Comparison of ENCODE assay signal across 1 cellular context in genomic region chr20:38805502-38805957, GRCh38.
TF ChIP-seq lines count a peak whose summit lies in the region.

PPP1R16B (plus strand) TSS chr20:38805697; CDS start chr20:38835926, 30,229 bp downstream.

TF ChIP-seq in GM12878, 131 proteins besides CTCF, POLR2A, EP300 and RAD21 (continued from another document):
- peak; percentile 13 for TF ChIP-seq RELA (IDR thresholded peaks at IDR 0.05; ENCODE audit: borderline replicate concordance, partially characterized antibody)
- peak; percentile 31; the same call in 1 of the 2 replicates for TF ChIP-seq PAX5 (IDR thresholded peaks at IDR 0.05; ENCODE audit: borderline replicate concordance, low read depth, low read length)
- 0 out of 2 replicates have a peak, but pooled peaks have one; percentile 46 for TF ChIP-seq TBL1XR1 (IDR thresholded peaks at IDR 0.05; ENCODE audit: low read depth, low read length)
- TF ChIP-seq POU2F2 (IDR thresholded peaks at IDR 0.05; ENCODE audit: borderline replicate concordance, low read depth, low read length), result peak; percentile 92
- peak in 1 of 2 experiments; percentile 8; a peak in 1 of 4 replicates for TF ChIP-seq IKZF2 (IDR thresholded peaks at IDR 0.05)
- TF ChIP-seq BCL11A (IDR thresholded peaks at IDR 0.05; ENCODE audit: low read depth, low read length), result no peak
- TF ChIP-seq GATAD2B (conservative IDR thresholded peaks at IDR 0.05; ENCODE audit: low read depth), result 0 out of 2 replicates have a peak, but pooled peaks have one; percentile 12
- no peak for TF ChIP-seq ZNF592 (IDR thresholded peaks at IDR 0.05)
- TF ChIP-seq ELK1 (IDR thresholded peaks at IDR 0.05; ENCODE audit: low read depth, low read length), result no peak
- TF ChIP-seq SMAD5 (IDR thresholded peaks at IDR 0.05; ENCODE audit: low read depth), result peak; percentile 61; the same call in 1 of the 2 replicates
- TF ChIP-seq MYB (IDR thresholded peaks at IDR 0.05; ENCODE audit: borderline replicate concordance, low read depth, low read length), result no peak
